Comparison of ENCODE assay signal across 29 cellular contexts in the genomic region with DNA sequence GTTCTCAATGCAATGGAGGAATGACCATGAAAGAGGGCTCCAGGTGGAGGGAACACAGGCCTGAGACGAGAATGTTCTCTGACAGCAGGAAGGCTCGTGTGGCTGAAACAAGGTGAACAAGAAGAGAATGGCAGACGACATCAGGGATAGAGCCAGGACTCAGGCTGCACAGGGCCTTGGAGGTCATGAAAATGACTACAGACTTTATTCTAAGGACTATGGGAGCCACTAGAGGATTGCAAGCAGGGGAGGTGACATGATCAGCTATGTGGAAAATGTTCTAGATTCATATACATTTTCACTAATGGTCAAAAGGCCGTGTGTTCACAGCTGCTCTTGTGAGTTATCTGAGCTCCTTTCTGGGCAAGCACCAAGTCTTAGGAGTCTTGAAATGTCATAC.
"Had no signal": no experiment of that assay in that cellular context is flagged by ENCODE, and none has a peak within 500 bp of the region (broad histone marks: within the 10 kb centered on the region; RNA-seq: fewer than 3 reads in every experiment).

No MANE protein-coding gene starts in this region.

- H3K27me3 ChIP-seq: stomach, suprapubic skin, testis, thyroid gland, tibial artery, tibial nerve, transverse colon, upper lobe of left lung, upper lobe of right lung, vagina had no signal

- H3K4me1 Mint-ChIP-seq: stimulated activated effector memory CD8-positive, alpha-beta T cell treated with anti-CD3 and anti-CD28 coated beads, Interleukin-12 subunit alpha, Interleukin-12 subunit beta, amount 100 ng/mL, for 72 hours; stimulated activated memory B cell treated with anti-CD40 and anti-IgM and Interleukin-4, amounts not matched to agents 10 μg/mL and 1 μg/mL and 100 μg/mL, for 72 hours; stimulated activated naive B cell treated with anti-CD40 and anti-IgM and Interleukin-4, amounts not matched to agents 10 μg/mL and 1 μg/mL and 100 μg/mL, for 72 hours; stimulated activated naive CD8-positive, alpha-beta T cell treated with anti-CD3 and anti-CD28 coated beads, Interleukin-15, amount 100 ng/mL, for 72 hours had no signal

- H3K4me3 ChIP-seq: stomach, suprapubic skin, testis, thoracic aorta, thyroid gland, tibial artery, tibial nerve, transverse colon, upper lobe of left lung, upper lobe of right lung, uterus, vagina had no signal

- H3K4me1 ChIP-seq: stomach, suprapubic skin, testis, thyroid gland, tibial artery, tibial nerve, transverse colon, upper lobe of left lung, upper lobe of right lung, uterus, vagina had no signal

- H3K4me3 Mint-ChIP-seq: stimulated activated effector memory CD8-positive, alpha-beta T cell treated with anti-CD3 and anti-CD28 coated beads, Interleukin-12 subunit alpha, Interleukin-12 subunit beta, amount 100 ng/mL, for 72 hours; stimulated activated memory B cell treated with anti-CD40 and anti-IgM and Interleukin-4, amounts not matched to agents 10 μg/mL and 1 μg/mL and 100 μg/mL, for 72 hours; stimulated activated naive B cell treated with anti-CD40 and anti-IgM and Interleukin-4, amounts not matched to agents 10 μg/mL and 1 μg/mL and 100 μg/mL, for 72 hours; stimulated activated naive CD8-positive, alpha-beta T cell treated with anti-CD3 and anti-CD28 coated beads, Interleukin-15, amount 100 ng/mL, for 72 hours; stimulated activated naive CD8-positive, alpha-beta T cell treated with anti-CD3 and anti-CD28 coated beads, Interleukin-15, Interleukin-2, amounts not matched to agents 100 ng/mL and 50 ng/mL, for 24 hours; type B pancreatic cell had no signal

- H3K36me3 Mint-ChIP-seq: stimulated activated effector memory CD8-positive, alpha-beta T cell treated with anti-CD3 and anti-CD28 coated beads, Interleukin-12 subunit alpha, Interleukin-12 subunit beta, amount 100 ng/mL, for 72 hours; stimulated activated memory B cell treated with anti-CD40 and anti-IgM and Interleukin-4, amounts not matched to agents 10 μg/mL and 1 μg/mL and 100 μg/mL, for 72 hours; stimulated activated naive B cell treated with anti-CD40 and anti-IgM and Interleukin-4, amounts not matched to agents 10 μg/mL and 1 μg/mL and 100 μg/mL, for 72 hours; type B pancreatic cell had no signal

- H3K27ac Mint-ChIP-seq: stimulated activated effector memory CD8-positive, alpha-beta T cell treated with anti-CD3 and anti-CD28 coated beads, Interleukin-12 subunit alpha, Interleukin-12 subunit beta, amount 100 ng/mL, for 72 hours; stimulated activated memory B cell treated with anti-CD40 and anti-IgM and Interleukin-4, amounts not matched to agents 10 μg/mL and 1 μg/mL and 100 μg/mL, for 72 hours; stimulated activated naive B cell treated with anti-CD40 and anti-IgM and Interleukin-4, amounts not matched to agents 10 μg/mL and 1 μg/mL and 100 μg/mL, for 72 hours; stimulated activated naive CD8-positive, alpha-beta T cell treated with anti-CD3 and anti-CD28 coated beads, Interleukin-15, amount 100 ng/mL, for 72 hours; stimulated activated naive CD8-positive, alpha-beta T cell treated with anti-CD3 and anti-CD28 coated beads, Interleukin-15, Interleukin-2, amounts not matched to agents 100 ng/mL and 50 ng/mL, for 24 hours; type B pancreatic cell had no signal

- H3K27ac ChIP-seq: stomach, suprapubic skin, testis, thoracic aorta, thyroid gland, tibial artery, tibial nerve, transverse colon, upper lobe of left lung, upper lobe of right lung, uterus, vagina had no signal

- FAIRE-seq: urothelium cell line had no signal

- H3K9me3 ChIP-seq: suprapubic skin, testis, thoracic aorta, thyroid gland, tibial artery, transverse colon, upper lobe of left lung, upper lobe of right lung, uterus, vagina had no signal

- H3K27me3 Mint-ChIP-seq: stimulated activated memory B cell treated with anti-CD40 and anti-IgM and Interleukin-4, amounts not matched to agents 10 μg/mL and 1 μg/mL and 100 μg/mL, for 72 hours had no signal

- DNase-seq: stimulated activated CD4-positive, alpha-beta T cell treated with anti-CD3 and anti-CD28 coated beads, Interleukin-2, amount 100 ng/mL, for 48 hours; stimulated activated CD4-positive, alpha-beta T cell treated with anti-CD3 and anti-CD28 coated beads, Interleukin-4, amount 100 ng/mL, for 1 hour; stimulated activated CD4-positive, alpha-beta T cell treated with anti-CD3 and anti-CD28 coated beads, Interleukin-4, amount 100 ng/mL, for 24 hours; stimulated activated CD4-positive, alpha-beta T cell treated with anti-CD3 and anti-CD28 coated beads, Interleukin-4, amount 100 ng/mL, for 4 hours; stimulated activated CD8-positive, alpha-beta memory T cell treated with anti-CD3 and anti-CD28 coated beads, Interleukin-4, amount 100 ng/mL, for 48 hours; stimulated activated naive B cell treated with anti-CD40 and anti-IgM and Interleukin-4, amounts not matched to agents 10 μg/mL and 1 μg/mL and 100 μg/mL, for 72 hours; stimulated activated naive CD4-positive, alpha-beta T cell; stimulated activated naive CD4-positive, alpha-beta T cell treated with Interleukin-2 at 50 U/mL for 16 hours; stimulated activated naive CD8-positive, alpha-beta T cell treated with anti-CD3 and anti-CD28 coated beads, Interleukin-15, amount 100 ng/mL, for 72 hours; stimulated activated naive CD8-positive, alpha-beta T cell treated with anti-CD3 and anti-CD28 coated beads, Interleukin-15, Interleukin-2, amounts not matched to agents 100 U/mL and 50 U/mL, for 24 hours; stomach; substantia nigra; testis; thyroid gland; tibial artery; transverse colon; trophoblast cell; upper lobe of left lung; upper lobe of right lung; uterus had no signal

- H3K36me3 ChIP-seq: stomach, suprapubic skin, thoracic aorta, thyroid gland, tibial artery, tibial nerve, transverse colon, upper lobe of left lung, upper lobe of right lung, uterus, vagina had no signal

- ATAC-seq: stimulated activated effector memory CD8-positive, alpha-beta T cell treated with anti-CD3 and anti-CD28 coated beads, Interleukin-12 subunit alpha, Interleukin-12 subunit beta, amount 100 ng/mL, for 72 hours; stimulated activated memory B cell treated with anti-CD40 and anti-IgM and Interleukin-4, amounts not matched to agents 10 μg/mL and 1 μg/mL and 100 μg/mL, for 72 hours; stimulated activated naive B cell treated with anti-CD40 and anti-IgM and Interleukin-4, amounts not matched to agents 10 μg/mL and 1 μg/mL and 100 μg/mL, for 72 hours; stimulated activated naive CD8-positive, alpha-beta T cell treated with anti-CD3 and anti-CD28 coated beads, Interleukin-15, amount 100 ng/mL, for 72 hours; stimulated activated naive CD8-positive, alpha-beta T cell treated with anti-CD3 and anti-CD28 coated beads, Interleukin-15, Interleukin-2, amounts not matched to agents 100 U/mL and 50 U/mL, for 24 hours; upper lobe of right lung had no signal
